ENCODE assay signal across 23 cellular contexts in the genomic region with DNA sequence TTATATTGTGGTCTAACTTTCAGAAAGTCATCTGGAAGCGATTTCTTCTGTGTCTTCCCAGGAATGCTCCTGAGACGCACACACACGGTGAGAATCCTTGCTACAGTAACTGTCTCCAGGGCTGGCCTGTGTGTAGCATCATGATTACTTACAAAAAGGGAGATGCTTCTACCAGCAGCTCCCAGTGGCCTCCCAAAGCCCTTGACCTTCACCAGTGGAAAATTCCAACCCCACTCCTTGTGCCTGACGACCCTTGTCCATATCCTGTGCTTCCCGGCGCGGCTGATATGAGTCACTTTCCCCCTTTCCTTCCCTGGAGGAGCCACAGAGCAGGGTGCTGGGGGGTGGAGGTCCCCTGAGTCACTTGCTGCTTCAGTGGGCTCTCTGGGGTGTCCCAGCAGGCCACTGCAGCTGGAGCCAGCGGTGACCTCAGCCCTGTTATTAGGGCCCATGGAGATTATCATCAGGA. TPM values are rescaled to one million over a fixed set of nuclear protein-coding genes. Genes with fewer than 3 reads are reported as not detected.
DNase-seq lines count a peak whose midpoint lies in the region; ATAC-seq and TF ChIP-seq lines count a peak whose summit lies in the region.
"Had no signal": no experiment of that assay in that cellular context is flagged by ENCODE, and none has a peak within 500 bp of the region (broad histone marks: within the 10 kb centered on the region; RNA-seq: fewer than 3 reads in every experiment).

No MANE protein-coding gene starts in this region.

- H3K9ac ChIP-seq in mesenchymal stem cell (ENCODE audit: low read length) = no peak overlapping the region
- no peak overlapping the region for H3K9ac ChIP-seq in colonic mucosa (ENCODE audit: low read depth in 2 of 2, low read length in 2 of 2)

- H3K79me1 ChIP-seq in mesenchymal stem cell (replicated peaks; ENCODE audit: low read length, poor library complexity, severe bottlenecking) = peaks cover 2% of the 10 kb centered on the region

- DNase-seq in Caki2 (ENCODE audit: low read depth) (peak; percentile 59), HT1080 (ENCODE audit: low read depth) (peak; percentile 72), brain microvascular endothelial cell (peak; percentile 15), mesenchymal stem cell (peak; percentile 78), colonic mucosa (no peak)
- DNase-seq in activated CD4-positive, alpha-beta T cell treated with anti-CD3 and anti-CD28 coated beads for 4 hours = no peak
- no peak for DNase-seq in activated CD4-positive, alpha-beta T cell treated with anti-CD3 and anti-CD28 coated beads for 1 hour
- DNase-seq: activated CD4-positive, alpha-beta T cell treated with anti-CD3 and anti-CD28 coated beads, Interleukin-2, amount 10 ng/mL, durations not matched to agents 7 days and 5 days; activated CD8-positive, alpha-beta memory T cell treated with anti-CD3 and anti-CD28 coated beads, Interleukin-2, amount 50 U/mL, for 4 hours; activated gamma-delta T cell; amygdala; BE2C; cerebellar nuclear complex; foreskin melanocyte; H7; left cardiac atrium; NCI-H1436; NCI-H2171 treated with DMSO at 0.1 percent for 48 hours; nephron progenitor cell; stimulated activated CD4-positive, alpha-beta T cell treated with anti-CD3 and anti-CD28 coated beads, Interleukin-12 subunit alpha, Interleukin-12 subunit beta, amount 100 ng/mL, for 4 hours had no signal

- no peak overlapping the region for H4K8ac ChIP-seq in mesenchymal stem cell (ENCODE audit: low read length)

- H3K9me3 ChIP-seq in mesenchymal stem cell (ENCODE audit: control insufficient read depth, low read length) (no peaks in the 10 kb centered on the region), colonic mucosa (no peaks in the 10 kb centered on the region)
- H3K9me3 ChIP-seq: BE2C, thoracic aorta had no signal

- intact Hi-C loops in colonic mucosa (cut with DNase I) = no loop called here

- H3K27me3 ChIP-seq in brain microvascular endothelial cell (replicated peaks) (no peaks in the 10 kb centered on the region), mesenchymal stem cell (ENCODE audit: control insufficient read depth in 1 of 2, insufficient read depth in 1 of 2, low read length in 2 of 2) (no peaks in the 10 kb centered on the region), colonic mucosa (no peaks in the 10 kb centered on the region)
- H3K27me3 ChIP-seq: BE2C had no signal

- H3K36me3 ChIP-seq in brain microvascular endothelial cell (replicated peaks) (peaks cover 42% of the 10 kb centered on the region), mesenchymal stem cell (ENCODE audit: control insufficient read depth in 1 of 2, insufficient read depth in 2 of 2, low read depth in 1 of 2, low read length in 2 of 2) (peaks cover 68 to 85% of the 10 kb centered on the region in 2 experiments), colonic mucosa (peaks cover 5% of the 10 kb centered on the region)
- H3K36me3 ChIP-seq: BE2C had no signal

- H2BK12ac ChIP-seq in mesenchymal stem cell (ENCODE audit: low read length in 2 of 2) = no peak overlapping the region

- H3K4me3 ChIP-seq in brain microvascular endothelial cell (ENCODE audit: low read depth, low read length) (no peak overlapping the region), mesenchymal stem cell (ENCODE audit: insufficient read depth in 1 of 2, low read depth in 1 of 2, low read length in 2 of 2) (no peak overlapping the region), colonic mucosa (no peak overlapping the region)
- H3K4me3 ChIP-seq: thoracic aorta had no signal

- no peak overlapping the region for H3K27ac ChIP-seq in brain microvascular endothelial cell
- H3K27ac ChIP-seq in mesenchymal stem cell (ENCODE audit: low read length, poor library complexity, severe bottlenecking) = peak overlapping the region; percentile 70
- H3K27ac ChIP-seq in colonic mucosa = no peak overlapping the region
- H3K27ac ChIP-seq: thoracic aorta had no signal

- peak overlapping the region; percentile 35 for H4K91ac ChIP-seq in mesenchymal stem cell (ENCODE audit: low read length)

- H3K18ac ChIP-seq in mesenchymal stem cell (ENCODE audit: low read depth in 1 of 2, low read length in 2 of 2) = no peak overlapping the region

- TF ChIP-seq CTCF in brain microvascular endothelial cell (IDR thresholded peaks at IDR 0.05; ENCODE audit: low read depth, low read length, missing control alignments) (no peak), colonic mucosa (IDR thresholded peaks at IDR 0.05) (no peak)

- H2BK15ac ChIP-seq in mesenchymal stem cell (ENCODE audit: low read depth, poor library complexity, severe bottlenecking) = no peak overlapping the region

- no peak overlapping the region for H2AFZ ChIP-seq in mesenchymal stem cell (ENCODE audit: low read depth, low read length)

- 11% methylated on average over 7 of the region's 8 CpGs for WGBS in mesenchymal stem cell

- H2BK5ac ChIP-seq in mesenchymal stem cell (ENCODE audit: low read depth, low read length, poor library complexity, severe bottlenecking) = no peak overlapping the region

- no peak overlapping the region for H3K23ac ChIP-seq in mesenchymal stem cell (ENCODE audit: low read length in 2 of 2)

- H3K4me1 ChIP-seq in mesenchymal stem cell (ENCODE audit: control insufficient read depth, insufficient read depth, low read depth, low read length) = peaks cover 29% of the 10 kb centered on the region
- H3K4me1 ChIP-seq in colonic mucosa = no peaks in the 10 kb centered on the region

- no peak for ATAC-seq in GM21717 (IDR thresholded peaks at IDR 0.05; ENCODE audit: unreplicated experiment)
- ATAC-seq: left cardiac atrium, Panc1 had no signal

- peak overlapping the region; percentile 20 for H3K4me2 ChIP-seq in mesenchymal stem cell (ENCODE audit: low read length, poor library complexity, severe bottlenecking)

- no peak overlapping the region for H2BK120ac ChIP-seq in mesenchymal stem cell (ENCODE audit: low read depth, low read length)

- in situ Hi-C loops in Caki2 (cut with HindIII; ENCODE audit: low pct_unique_long_range_greater_than_20kb, low sequenced_read_pairs) (no loop called here), brain microvascular endothelial cell (cut with HindIII; ENCODE audit: low pct_ligation_motif_present, low sequenced_read_pairs) (no loop called here)

- no peak overlapping the region for H2AK5ac ChIP-seq in mesenchymal stem cell (ENCODE audit: low read length, severe bottlenecking)

- H3K14ac ChIP-seq in mesenchymal stem cell (ENCODE audit: low read length in 2 of 2) = no peak overlapping the region

- no peak overlapping the region for H3K4ac ChIP-seq in mesenchymal stem cell (ENCODE audit: low read depth in 1 of 2, low read length in 2 of 2)

RNA-seq across cellular contexts. Expression of gene NAT9, which starts 22.1 kb away (rescaled TPM):
- 36.6 and 36.8 TPM in 2 replicates for total RNA-seq in Caki2 (2014; rRNA removed; shearing (Covaris generic); ENCODE audit: low replicate concordance)
- 21.9 and 32.6 TPM in 2 replicates for total RNA-seq in HT1080 (2014; rRNA removed; shearing (Covaris generic))
- polyA plus RNA-seq in HT1080 (2015; cell fraction: cytosol; rRNA removed) = 18.6 and 23.2 TPM in 2 replicates
- 219 and 223 TPM in 2 replicates for polyA plus RNA-seq in HT1080 (2015; cell fraction: nucleus; rRNA removed)
- 29.5 TPM for polyA plus RNA-seq in mesenchymal stem cell (2013, experiment 1 of 2)
- 30.4 TPM for polyA plus RNA-seq in mesenchymal stem cell (2013, experiment 2 of 2)
- total RNA-seq in colonic mucosa = 10 to 100 TPM; 28.4 to 52.6 TPM

RNA-seq across cellular contexts. Expression of gene NHERF1, which starts 49.8 kb away (rescaled TPM):
- 5.2 and 21.0 TPM in 2 replicates for total RNA-seq in Caki2 (2014; rRNA removed; shearing (Covaris generic); ENCODE audit: low replicate concordance)
- total RNA-seq in HT1080 (2014; rRNA removed; shearing (Covaris generic)) = 32.8 and 41.8 TPM in 2 replicates
- 38.2 and 42.8 TPM in 2 replicates for polyA plus RNA-seq in HT1080 (2015; cell fraction: cytosol; rRNA removed)
- 30.6 and 31.5 TPM in 2 replicates for polyA plus RNA-seq in HT1080 (2015; cell fraction: nucleus; rRNA removed)
- polyA plus RNA-seq in mesenchymal stem cell (2013, experiment 1 of 2) = 126 TPM
- polyA plus RNA-seq in mesenchymal stem cell (2013, experiment 2 of 2) = 126 TPM
- total RNA-seq in colonic mucosa = 100 to 1,000 TPM; 186 to 244 TPM

Comparison
In these comparisons a context has a peak if more than half of its experiments do, and no peak if none do; other contexts are left out.
1. DNase-seq: peak in Caki2 (single experiment), HT1080 (single experiment), brain microvascular endothelial cell (single experiment) and mesenchymal stem cell (single experiment); none in colonic mucosa (single experiment), activated CD4-positive, alpha-beta T cell treated with anti-CD3 and anti-CD28 coated beads for 4 hours (0 of 2) and activated CD4-positive, alpha-beta T cell treated with anti-CD3 and anti-CD28 coated beads for 1 hour (single experiment).